ENCODE assay signal across 15 cellular contexts in genomic region chr6:15508363-15509330, GRCh38.
A peak's percentile ranks its signal among the peaks of the same experiment; 100 is the strongest.
DNase-seq lines count a peak whose midpoint lies in the region; ATAC-seq lines count a peak whose summit lies in the region.
"Had no signal": no experiment of that assay in that cellular context is flagged by ENCODE, and none has a peak within 500 bp of the region (broad histone marks: within the 10 kb centered on the region; RNA-seq: fewer than 3 reads in every experiment).

No MANE protein-coding gene starts in this region.

- no peaks in the 10 kb centered on the region for H3K27me3 Mint-ChIP-seq in activated naive CD8-positive, alpha-beta T cell
- no peaks in the 10 kb centered on the region for H3K27me3 Mint-ChIP-seq in activated naive CD8-positive, alpha-beta T cell treated with anti-CD3 and anti-CD28 coated beads for 36 hours
- H3K27me3 Mint-ChIP-seq in T-helper 17 cell (no peaks in the 10 kb centered on the region), memory B cell (no peaks in the 10 kb centered on the region)
- H3K27me3 Mint-ChIP-seq in stimulated activated naive B cell treated with anti-CD40 and anti-IgM and Interleukin-4, amounts not matched to agents 10 μg/mL and 1 μg/mL and 100 μg/mL, for 72 hours = no peaks in the 10 kb centered on the region
- H3K27me3 Mint-ChIP-seq: central memory CD8-positive, alpha-beta T cell; stimulated activated naive CD8-positive, alpha-beta T cell treated with anti-CD3 and anti-CD28 coated beads, Interleukin-15, amount 100 ng/mL, for 72 hours had no signal

- peak overlapping the region; percentile 54 for H3K27ac Mint-ChIP-seq in activated naive CD8-positive, alpha-beta T cell
- no peak overlapping the region for H3K27ac Mint-ChIP-seq in activated naive CD8-positive, alpha-beta T cell treated with anti-CD3 and anti-CD28 coated beads for 36 hours
- H3K27ac Mint-ChIP-seq in T-helper 17 cell (no peak overlapping the region), memory B cell (peak overlapping the region; percentile 17)
- H3K27ac Mint-ChIP-seq in stimulated activated naive B cell treated with anti-CD40 and anti-IgM and Interleukin-4, amounts not matched to agents 10 μg/mL and 1 μg/mL and 100 μg/mL, for 72 hours = peak overlapping the region; percentile 67

- DNase-seq in activated naive CD8-positive, alpha-beta T cell treated with anti-CD3 and anti-CD28 coated beads for 36 hours = no peak
- no peak for DNase-seq in T-helper 17 cell
- DNase-seq in memory B cell (ENCODE audit: low spot score in 2 of 2) = no peak
- DNase-seq in stimulated activated naive B cell treated with anti-CD40 and anti-IgM and Interleukin-4, amounts not matched to agents 10 μg/mL and 1 μg/mL and 100 μg/mL, for 72 hours = no peak
- DNase-seq in NOMO-1 treated with dmso at 0.1 percent for 144 hours (lab: John Stamatoyannopoulos, UW; ENCODE audit: unreplicated experiment) = no peak
- no peak for DNase-seq in hypothalamus (lab: John Stamatoyannopoulos, UW)
- DNase-seq: mammary epithelial cell; occipital lobe; stimulated activated naive CD8-positive, alpha-beta T cell treated with anti-CD3 and anti-CD28 coated beads, Interleukin-15, amount 100 ng/mL, for 72 hours; uterus had no signal

- ATAC-seq in T-helper 17 cell (peak; percentile 12), memory B cell (ENCODE audit: low read depth) (no peak), HG02840 (IDR thresholded peaks at IDR 0.05; ENCODE audit: low FRiP score, unreplicated experiment) (no peak)
- ATAC-seq in stimulated activated naive B cell treated with anti-CD40 and anti-IgM and Interleukin-4, amounts not matched to agents 10 μg/mL and 1 μg/mL and 100 μg/mL, for 72 hours (replicated peaks) = no peak
- ATAC-seq: gastroesophageal sphincter; SK-N-SH treated with all-trans-retinoic acid at 6 μM for 48 hours; stimulated activated naive CD8-positive, alpha-beta T cell treated with anti-CD3 and anti-CD28 coated beads, Interleukin-15, amount 100 ng/mL, for 72 hours had no signal

- no peak overlapping the region for H3K4me3 Mint-ChIP-seq in activated naive CD8-positive, alpha-beta T cell
- no peak overlapping the region for H3K4me3 Mint-ChIP-seq in activated naive CD8-positive, alpha-beta T cell treated with anti-CD3 and anti-CD28 coated beads for 36 hours
- no peak overlapping the region for H3K4me3 Mint-ChIP-seq in T-helper 17 cell
- H3K4me3 Mint-ChIP-seq in memory B cell = no peak overlapping the region
- no peak overlapping the region for H3K4me3 Mint-ChIP-seq in stimulated activated naive B cell treated with anti-CD40 and anti-IgM and Interleukin-4, amounts not matched to agents 10 μg/mL and 1 μg/mL and 100 μg/mL, for 72 hours
- H3K4me3 Mint-ChIP-seq: central memory CD8-positive, alpha-beta T cell; stimulated activated naive CD8-positive, alpha-beta T cell treated with anti-CD3 and anti-CD28 coated beads, Interleukin-15, amount 100 ng/mL, for 72 hours had no signal

- H3K9me3 Mint-ChIP-seq in activated naive CD8-positive, alpha-beta T cell (ENCODE audit: low read depth) = no peaks in the 10 kb centered on the region
- H3K9me3 Mint-ChIP-seq in activated naive CD8-positive, alpha-beta T cell treated with anti-CD3 and anti-CD28 coated beads for 36 hours = no peaks in the 10 kb centered on the region
- H3K9me3 Mint-ChIP-seq in memory B cell = no peaks in the 10 kb centered on the region
- H3K9me3 Mint-ChIP-seq in stimulated activated naive B cell treated with anti-CD40 and anti-IgM and Interleukin-4, amounts not matched to agents 10 μg/mL and 1 μg/mL and 100 μg/mL, for 72 hours = no peaks in the 10 kb centered on the region
- H3K9me3 Mint-ChIP-seq: central memory CD8-positive, alpha-beta T cell; stimulated activated naive CD8-positive, alpha-beta T cell treated with anti-CD3 and anti-CD28 coated beads, Interleukin-15, amount 100 ng/mL, for 72 hours had no signal

- H3K4me1 Mint-ChIP-seq in activated naive CD8-positive, alpha-beta T cell (ENCODE audit: low read depth) = no peaks in the 10 kb centered on the region
- H3K4me1 Mint-ChIP-seq in activated naive CD8-positive, alpha-beta T cell treated with anti-CD3 and anti-CD28 coated beads for 36 hours = no peaks in the 10 kb centered on the region
- peaks cover 7% of the 10 kb centered on the region for H3K4me1 Mint-ChIP-seq in T-helper 17 cell
- peaks cover 3% of the 10 kb centered on the region for H3K4me1 Mint-ChIP-seq in memory B cell
- H3K4me1 Mint-ChIP-seq in stimulated activated naive B cell treated with anti-CD40 and anti-IgM and Interleukin-4, amounts not matched to agents 10 μg/mL and 1 μg/mL and 100 μg/mL, for 72 hours = peaks cover 2% of the 10 kb centered on the region in 2 donors
- H3K4me1 Mint-ChIP-seq: stimulated activated naive CD8-positive, alpha-beta T cell treated with anti-CD3 and anti-CD28 coated beads, Interleukin-15, amount 100 ng/mL, for 72 hours had no signal

- H3K9me3 ChIP-seq in T-helper 17 cell (ENCODE audit: control insufficient read depth, low read length, poor library complexity, severe bottlenecking) = no peaks in the 10 kb centered on the region
- H3K9me3 ChIP-seq: gastroesophageal sphincter, uterus had no signal

- peaks cover 8% of the 10 kb centered on the region for H3K36me3 Mint-ChIP-seq in activated naive CD8-positive, alpha-beta T cell
- H3K36me3 Mint-ChIP-seq in activated naive CD8-positive, alpha-beta T cell treated with anti-CD3 and anti-CD28 coated beads for 36 hours = peaks cover 14% of the 10 kb centered on the region
- H3K36me3 Mint-ChIP-seq in T-helper 17 cell (ENCODE audit: low read depth) (peaks cover 9% of the 10 kb centered on the region), memory B cell (peaks cover 30% of the 10 kb centered on the region)
- peaks cover 45 to 76% of the 10 kb centered on the region in 2 donors for H3K36me3 Mint-ChIP-seq in stimulated activated naive B cell treated with anti-CD40 and anti-IgM and Interleukin-4, amounts not matched to agents 10 μg/mL and 1 μg/mL and 100 μg/mL, for 72 hours

Comparison
In these comparisons a context has a peak if more than half of its experiments do, and no peak if none do; other contexts are left out.
1. H3K27ac Mint-ChIP-seq: peak in activated naive CD8-positive, alpha-beta T cell (single experiment), memory B cell (single experiment) and stimulated activated naive B cell treated with anti-CD40 and anti-IgM and Interleukin-4, amounts not matched to agents 10 μg/mL and 1 μg/mL and 100 μg/mL, for 72 hours (single experiment); none in activated naive CD8-positive, alpha-beta T cell treated with anti-CD3 and anti-CD28 coated beads for 36 hours (single experiment) and T-helper 17 cell (single experiment).